Comparison of ENCODE assay signal across 17 cellular contexts in the genomic region with DNA sequence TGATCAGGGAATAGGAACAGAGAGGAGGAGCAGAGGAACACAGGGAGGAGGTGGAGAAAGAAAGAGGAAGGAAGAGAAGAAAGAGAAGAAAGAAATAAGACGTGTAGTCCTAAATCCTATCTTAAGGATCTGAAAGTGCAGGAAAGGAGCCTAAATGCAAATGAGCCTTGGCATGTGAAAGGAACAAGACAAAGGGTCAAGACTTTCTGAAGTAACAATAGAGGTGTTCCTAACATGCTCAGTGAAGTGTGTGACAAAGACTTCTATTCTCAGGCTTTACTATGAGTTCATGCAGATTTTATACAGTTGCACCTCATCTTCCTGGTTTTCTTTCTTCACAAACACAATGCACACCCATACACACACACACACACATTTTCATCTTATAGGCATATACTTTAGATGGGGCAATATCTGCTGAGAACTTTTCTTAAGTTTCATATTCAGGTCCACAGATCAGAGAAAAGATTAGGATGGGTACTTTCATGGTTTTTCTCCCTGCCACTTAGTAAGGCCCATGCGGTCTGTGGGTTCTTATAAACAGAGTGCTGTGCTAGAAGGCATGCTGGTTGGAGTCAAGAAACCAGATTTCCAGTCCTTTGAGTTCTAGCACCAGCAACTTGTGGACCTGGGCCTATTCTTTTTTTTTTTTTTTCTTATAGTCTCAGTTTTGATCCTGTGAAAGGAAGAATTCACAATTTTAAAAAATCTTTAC.
DNase-seq lines count a peak whose midpoint lies in the region; ATAC-seq and TF ChIP-seq lines count a peak whose summit lies in the region.
"Had no signal": no experiment of that assay in that cellular context is flagged by ENCODE, and none has a peak within 500 bp of the region (broad histone marks: within the 10 kb centered on the region; RNA-seq: fewer than 3 reads in every experiment).

No MANE protein-coding gene starts in this region.

- H3K9ac ChIP-seq in IMR-90 (ENCODE audit: low read depth, low read length), result no peak overlapping the region

- no peak for TF ChIP-seq EP300 in ovary (IDR thresholded peaks at IDR 0.05)

- no peaks in the 10 kb centered on the region for H3K36me3 Mint-ChIP-seq in WTC11
- H3K36me3 Mint-ChIP-seq in activated naive CD4-positive, alpha-beta T cell treated with anti-CD3 and anti-CD28 coated beads for 36 hours (ENCODE audit: low read depth), result no peaks in the 10 kb centered on the region

- H2BK5ac ChIP-seq in IMR-90 (ENCODE audit: low read depth, low read length, poor library complexity, severe bottlenecking), result no peak overlapping the region

- H3K4me2 ChIP-seq in IMR-90 (ENCODE audit: low read depth, low read length), result no peak overlapping the region

- CTCF ChIA-PET in IMR-90 (lab: Yijun Ruan, JAX), result no interaction called here
- CTCF ChIA-PET in WTC11 (lab: Charles Lee), result no interaction called here
- CTCF ChIA-PET in activated naive CD4-positive, alpha-beta T cell treated with anti-CD3 and anti-CD28 coated beads for 36 hours (lab: Charles Lee), result interaction anchor here (0.7 kb wide), 1 partner anchor 361 kb away, joined by 4 read pairs; no protein-coding TSS in a partner anchor

- ATAC-seq in IMR-90 (ENCODE audit: low read depth) (no peak), WTC11 (peak; percentile 38), GM19351 (IDR thresholded peaks at IDR 0.05; ENCODE audit: unreplicated experiment) (no peak)

- peaks cover 5% of the 10 kb centered on the region for H3K9me1 ChIP-seq in IMR-90 (ENCODE audit: insufficient read depth, low read length)

- H4K20me1 ChIP-seq in IMR-90 (ENCODE audit: insufficient read depth, low read length), result no peaks in the 10 kb centered on the region

- H2AFZ ChIP-seq in IMR-90 (replicated peaks; ENCODE audit: low read length, poor library complexity), result no peak overlapping the region

- no peaks in the 10 kb centered on the region for H3K79me1 ChIP-seq in IMR-90 (ENCODE audit: low read depth in 1 of 2, low read length in 2 of 2)

- peak overlapping the region; percentile 15; the same call in 2 of the 3 replicates for H2BK15ac ChIP-seq in IMR-90 (ENCODE audit: low read depth, low read length)

- no peaks in the 10 kb centered on the region for H3K9me3 ChIP-seq in IMR-90 (ENCODE audit: control insufficient read depth, insufficient read depth, low read length)
- no peaks in the 10 kb centered on the region for H3K9me3 ChIP-seq in ovary
- H3K9me3 ChIP-seq: BE2C had no signal

- TF ChIP-seq RAD21 in IMR-90 (IDR thresholded peaks at IDR 0.05; ENCODE audit: low read length), result no peak

- H3K9me3 Mint-ChIP-seq in WTC11, result no peaks in the 10 kb centered on the region
- no peaks in the 10 kb centered on the region for H3K9me3 Mint-ChIP-seq in activated naive CD4-positive, alpha-beta T cell treated with anti-CD3 and anti-CD28 coated beads for 36 hours
- H3K9me3 Mint-ChIP-seq: CD4-positive, alpha-beta T cell had no signal

- no peak overlapping the region; the same call in 1 of the 2 replicates for H4K91ac ChIP-seq in IMR-90 (ENCODE audit: insufficient read depth, low read depth, low read length)

- intact Hi-C loops in IMR-90 (cut with micrococcal nuclease), result no loop called here
- intact Hi-C loops in ovary (cut with DNase I), result no loop called here
- intact Hi-C loops in activated naive CD4-positive, alpha-beta T cell treated with anti-CD3 and anti-CD28 coated beads for 36 hours (cut with micrococcal nuclease), result no loop called here

- no peak overlapping the region; the same call in 1 of the 2 replicates for H3K27ac Mint-ChIP-seq in WTC11
- no peak overlapping the region for H3K27ac Mint-ChIP-seq in activated naive CD4-positive, alpha-beta T cell treated with anti-CD3 and anti-CD28 coated beads for 36 hours
- H3K27ac Mint-ChIP-seq: CD4-positive, alpha-beta T cell had no signal

- H2AK9ac ChIP-seq in IMR-90 (replicated peaks; ENCODE audit: low read depth, low read length, poor library complexity), result no peak overlapping the region

- BruUV-seq in IMR-90 (replicated peaks; lab: Mats Ljungman, UMichigan), result no TSS peak

- 0 out of 2 replicates have a peak overlapping the region, but pooled peaks have one; percentile 0 for H3K14ac ChIP-seq in IMR-90 (replicated peaks; ENCODE audit: low read depth, low read length)

- peak overlapping the region; percentile 43 to 53; a peak in 2 of 4 replicates for H4K8ac ChIP-seq in IMR-90 (ENCODE audit: low read depth in 2 of 2, low read length in 2 of 2)

- H3K27ac ChIP-seq in IMR-90 (ENCODE audit: insufficient read depth, low read length), result no peak overlapping the region
- no peak overlapping the region for H3K27ac ChIP-seq in ovary

- TF ChIP-seq CTCF in IMR-90 (conservative IDR thresholded peaks at IDR 0.05; ENCODE audit: low read depth, low read length) (no peak), WTC11 (IDR thresholded peaks at IDR 0.05) (no peak), ovary (IDR thresholded peaks at IDR 0.05) (no peak)

- H3K4me3 Mint-ChIP-seq in WTC11, result no peak overlapping the region
- H3K4me3 Mint-ChIP-seq in activated naive CD4-positive, alpha-beta T cell treated with anti-CD3 and anti-CD28 coated beads for 36 hours, result no peak overlapping the region
- H3K4me3 Mint-ChIP-seq: CD4-positive, alpha-beta T cell had no signal

- H3K4me1 ChIP-seq in IMR-90 (ENCODE audit: control insufficient read depth, insufficient read depth, low read length) (peaks cover 3% of the 10 kb centered on the region; the same call in 1 of the 2 replicates), ovary (ENCODE audit: insufficient read depth) (no peaks in the 10 kb centered on the region)
- H3K4me1 ChIP-seq: BE2C had no signal

- POLR2A ChIA-PET in IMR-90 (lab: Charles Lee; ENCODE audit: unreplicated experiment), result no interaction called here
- POLR2A ChIA-PET in WTC11 (lab: Charles Lee), result no interaction called here

- H3K4me1 Mint-ChIP-seq in WTC11, result peaks cover 7% of the 10 kb centered on the region
- no peaks in the 10 kb centered on the region for H3K4me1 Mint-ChIP-seq in activated naive CD4-positive, alpha-beta T cell treated with anti-CD3 and anti-CD28 coated beads for 36 hours (ENCODE audit: low read depth)

- H3K27me3 Mint-ChIP-seq in WTC11 (ENCODE audit: low read depth), result peaks cover 10% of the 10 kb centered on the region
- no peaks in the 10 kb centered on the region for H3K27me3 Mint-ChIP-seq in activated naive CD4-positive, alpha-beta T cell treated with anti-CD3 and anti-CD28 coated beads for 36 hours (ENCODE audit: low read depth)

- H3K23ac ChIP-seq in IMR-90 (ENCODE audit: low read depth, low read length), result peak overlapping the region; percentile 1; the same call in 1 of the 2 replicates

- peak overlapping the region; percentile 24; the same call in 1 of the 2 replicates for H3K18ac ChIP-seq in IMR-90 (ENCODE audit: low read depth, low read length)

- no peak for TF ChIP-seq POLR2A in IMR-90 (IDR thresholded peaks at IDR 0.05; ENCODE audit: low read depth, low read length)
- no peak for TF ChIP-seq POLR2A in ovary (IDR thresholded peaks at IDR 0.05)

- H3K36me3 ChIP-seq in IMR-90 (ENCODE audit: control insufficient read depth, insufficient read depth, low read length), result no peaks in the 10 kb centered on the region
- no peaks in the 10 kb centered on the region for H3K36me3 ChIP-seq in ovary
- H3K36me3 ChIP-seq: BE2C had no signal

- DNase-seq in IMR-90 (no peak), WTC11 (ENCODE audit: low spot score) (no peak), iPS-NIHi11 (ENCODE audit: low spot score) (peak; percentile 21), retina (peak; percentile 28), ovary (no peak)
- no peak for DNase-seq in activated naive CD4-positive, alpha-beta T cell treated with anti-CD3 and anti-CD28 coated beads for 36 hours
- DNase-seq: BE2C; Calu3; CD4-positive, alpha-beta T cell; DMS53; GOT3; KG1; NCI-H1436; NCI-H2081; NCI-H748 treated with DMSO at 0.1 percent for 48 hours; SHP77 had no signal

- no peak overlapping the region for H3K56ac ChIP-seq in IMR-90 (ENCODE audit: extremely low read depth, insufficient read depth, low read length)

- peak overlapping the region; percentile 27; the same call in 1 of the 2 replicates for H2BK20ac ChIP-seq in IMR-90 (ENCODE audit: low read depth, low read length)

- peak overlapping the region; percentile 7; the same call in 1 of the 2 replicates for H2BK120ac ChIP-seq in IMR-90 (ENCODE audit: low read depth, low read length)

- peak overlapping the region; percentile 57; the same call in 1 of the 2 replicates for H4K5ac ChIP-seq in IMR-90 (ENCODE audit: low read depth, low read length)

- in situ Hi-C loops in IMR-90 (cut with MboI; ENCODE audit: low sequenced_read_pairs), result no loop called here

- H3K27me3 ChIP-seq in IMR-90 (ENCODE audit: control insufficient read depth, insufficient read depth, low read length), result no peaks in the 10 kb centered on the region
- H3K27me3 ChIP-seq in ovary, result no peaks in the 10 kb centered on the region
- H3K27me3 ChIP-seq: BE2C had no signal

- peak overlapping the region; percentile 3; the same call in 1 of the 2 replicates for H3K4ac ChIP-seq in IMR-90 (ENCODE audit: low read depth, low read length)

- WGBS in IMR-90 (ENCODE audit: extremely low coverage in 2 of 2, insufficient read length in 1 of 2), 2 experiments, result no CpG with 5 or more reads among the region's 2 CpGs
- 75 to 80% (median 79%) methylated on average over 2 of the region's 2 CpGs for WGBS in ovary, 3 donors

- dilution Hi-C loops in IMR-90 (cut with HindIII; ENCODE audit: low sequenced_read_pairs, unreplicated experiment), result no loop called here

- H3K4me3 ChIP-seq in IMR-90 (ENCODE audit: insufficient read depth, low read depth, low read length), result no peak overlapping the region
- H3K4me3 ChIP-seq in ovary, result no peak overlapping the region

- H2AK5ac ChIP-seq in IMR-90 (ENCODE audit: low read depth, low read length), result 0 out of 2 replicates have a peak overlapping the region, but pooled peaks have one; percentile 10

TF ChIP-seq in IMR-90, 13 proteins besides CTCF, POLR2A, EP300 and RAD21:
- TF ChIP-seq FOS (IDR thresholded peaks at IDR 0.05; ENCODE audit: low read depth, low read length), result no peak
- TF ChIP-seq, protein P1, sequence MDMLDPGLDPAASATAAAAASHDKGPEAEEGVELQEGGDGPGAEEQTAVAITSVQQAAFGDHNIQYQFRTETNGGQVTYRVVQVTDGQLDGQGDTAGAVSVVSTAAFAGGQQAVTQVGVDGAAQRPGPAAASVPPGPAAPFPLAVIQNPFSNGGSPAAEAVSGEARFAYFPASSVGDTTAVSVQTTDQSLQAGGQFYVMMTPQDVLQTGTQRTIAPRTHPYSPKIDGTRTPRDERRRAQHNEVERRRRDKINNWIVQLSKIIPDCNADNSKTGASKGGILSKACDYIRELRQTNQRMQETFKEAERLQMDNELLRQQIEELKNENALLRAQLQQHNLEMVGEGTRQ (IDR thresholded peaks at IDR 0.05; ENCODE audit: low read depth, low read length), result no peak

Comparison
In these comparisons a context has a peak if more than half of its experiments do, and no peak if none do; other contexts are left out.
1. DNase-seq: peak in iPS-NIHi11 (single experiment) and retina (single experiment); none in IMR-90 (single experiment), WTC11 (single experiment), ovary (0 of 5) and activated naive CD4-positive, alpha-beta T cell treated with anti-CD3 and anti-CD28 coated beads for 36 hours (single experiment).